ENCODE assay signal across 2 cellular contexts in the genomic region with DNA sequence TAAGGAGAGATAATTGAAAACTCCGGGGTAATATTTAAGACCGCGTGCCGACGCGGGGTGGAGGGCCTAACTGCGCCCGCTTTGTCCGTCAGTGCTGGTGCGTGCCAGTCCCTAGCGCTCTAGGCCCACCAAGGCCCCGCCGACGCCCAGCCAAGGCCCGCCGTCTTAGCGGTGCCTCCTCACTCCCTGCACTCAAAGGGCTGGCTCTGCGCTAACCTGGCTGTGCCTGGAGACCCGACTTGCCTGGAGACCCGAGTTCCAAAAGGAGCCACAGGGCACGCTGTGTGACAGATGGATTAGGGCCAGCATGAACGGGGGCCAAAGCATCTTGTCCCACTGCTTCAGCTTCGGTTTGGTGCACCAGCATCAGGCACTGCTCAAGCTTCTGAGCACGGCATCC. TPM values are rescaled to one million over a fixed set of nuclear protein-coding genes. Genes with fewer than 3 reads are reported as not detected.
"Had no signal": no experiment of that assay in that cellular context is flagged by ENCODE, and none has a peak within 500 bp of the region (broad histone marks: within the 10 kb centered on the region; RNA-seq: fewer than 3 reads in every experiment).

No MANE protein-coding gene starts in this region.

RNA-seq across cellular contexts. Expression of gene HOXC4, which starts 53.6 kb away (rescaled TPM):
- total RNA-seq: activated CD4-positive, alpha-beta T cell treated with anti-CD3 and anti-CD28 coated beads, Interleukin-2, amount 10 ng/mL, durations not matched to agents 24 days and 14 days; activated T-helper 1 cell treated with anti-CD3 and anti-CD28 coated beads, Interleukin-12 subunit alpha, Interleukin-12 subunit beta, Interleukin-2, Interleukin-4 antibody, amounts not matched to agents 30 ng/mL and 10 ng/mL and 1 ng/mL, durations not matched to agents 14 hours and 24 hours and 36 hours had no signal
